In the genomic region with DNA sequence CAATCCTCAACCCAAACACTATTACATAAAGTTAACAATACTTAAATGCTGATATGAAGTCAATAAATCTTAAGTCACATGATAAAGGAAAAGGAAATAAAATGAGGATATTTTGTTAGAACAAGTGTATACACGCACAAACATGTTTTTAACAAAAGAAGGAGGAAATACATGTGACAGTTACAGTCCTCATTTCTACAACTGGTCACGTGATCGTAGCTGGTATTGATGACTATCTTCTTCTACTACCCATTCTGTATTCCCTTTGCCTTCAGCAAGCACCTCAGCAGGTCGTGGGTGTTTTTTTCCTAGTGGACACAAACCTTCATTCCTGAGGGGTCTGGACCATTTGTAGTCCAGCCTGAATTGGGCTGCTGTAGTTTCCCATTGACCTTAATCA, we compare ENCODE assay signal across 4 cellular contexts.
DNase-seq lines count a peak whose midpoint lies in the region; ATAC-seq, FAIRE-seq and TF ChIP-seq lines count a peak whose summit lies in the region.
"Not testable (repeated sequence)": the region's sequence is repeated elsewhere in the genome, so short reads cannot be mapped to it uniquely, and the experiment has no call there.

No MANE protein-coding gene starts in this region.

- RAD21 ChIA-PET in GM12878 (lab: Charles Lee; ENCODE audit: unreplicated experiment): not testable (repeated sequence)

- not testable (repeated sequence) for TF ChIP-seq CTCF in A549 (IDR thresholded peaks at IDR 0.05); GM12878 (IDR thresholded peaks at IDR 0.05 in 2 of 3, conservative IDR thresholded peaks at IDR 0.05 in 1 of 3; ENCODE audit: control insufficient read depth in 2 of 3, extremely low read depth in 1 of 3, insufficient read depth in 1 of 3, low read depth in 3 of 3, low read length in 3 of 3); K562 (IDR thresholded peaks at IDR 0.05 in 2 of 3, conservative IDR thresholded peaks at IDR 0.05 in 1 of 3; ENCODE audit: insufficient read depth in 2 of 3, low read depth in 1 of 3, low read length in 3 of 3); HepG2 (CRISPR knock-in tag; IDR thresholded peaks at IDR 0.05)

- not testable (repeated sequence) for FAIRE-seq in A549 (lab: Jason Lieb, UNC); GM12878 (lab: Jason Lieb, UNC); K562 (lab: Jason Lieb, UNC); HepG2 (lab: Jason Lieb, UNC)

- H3K4me3 ChIP-seq in A549; GM12878; K562; HepG2 (replicated peaks in 1 of 3; ENCODE audit: insufficient read depth in 1 of 3, low read depth in 2 of 3, low read length in 3 of 3): not testable (repeated sequence)

- not testable (repeated sequence) for H2AFZ ChIP-seq in GM12878 (ENCODE audit: control insufficient read depth, low read depth, low read length); K562 (ENCODE audit: low read depth, low read length); HepG2 (ENCODE audit: low read length)

- SMC1A ChIA-PET in GM12878 (lab: Charles Lee; ENCODE audit: uncharacterized antibody, unreplicated experiment): not testable (repeated sequence)

- not testable (repeated sequence) for TF ChIP-seq RAD21 in A549 (conservative IDR thresholded peaks at IDR 0.05 in 1 of 2, IDR thresholded peaks at IDR 0.05 in 1 of 2); GM12878 (IDR thresholded peaks at IDR 0.05; ENCODE audit: insufficient read depth, low read depth, low read length); K562 (CRISPR knock-in tag; conservative IDR thresholded peaks at IDR 0.05 in 1 of 2, IDR thresholded peaks at IDR 0.05 in 1 of 2); HepG2 (CRISPR knock-in tag; IDR thresholded peaks at IDR 0.05)

- not testable (repeated sequence) for H3K4me1 ChIP-seq in A549; GM12878 (ENCODE audit: control insufficient read depth, insufficient read depth, low read length); K562 (replicated peaks in 1 of 2; ENCODE audit: control insufficient read depth in 2 of 2, insufficient read depth in 2 of 2, low read length in 2 of 2); HepG2 (ENCODE audit: insufficient read depth, low read length)

- in situ Hi-C loops in GM12878 (cut with MboI); K562 (cut with MboI); HepG2 (cut with HindIII; ENCODE audit: extremely low pct_ligation_motif_present, low pct_unique_long_range_greater_than_20kb): not testable (repeated sequence)

- not testable (repeated sequence) for H3K9ac ChIP-seq in GM12878 (ENCODE audit: control insufficient read depth, insufficient read depth, low read length); K562 (ENCODE audit: insufficient read depth in 1 of 2, low read depth in 2 of 2, low read length in 2 of 2); HepG2 (ENCODE audit: insufficient read depth, low read depth, low read length)

- H3K36me3 ChIP-seq in GM12878 (ENCODE audit: control insufficient read depth in 2 of 2, insufficient read depth in 2 of 2, low read length in 1 of 2); K562 (ENCODE audit: control insufficient read depth, insufficient read depth, low read length); HepG2 (replicated peaks in 1 of 2; ENCODE audit: control insufficient read depth in 1 of 2, insufficient read depth in 2 of 2, low read length in 2 of 2): not testable (repeated sequence)

- H3K27me3 ChIP-seq in GM12878 (replicated peaks in 1 of 2; ENCODE audit: control insufficient read depth in 2 of 2, insufficient read depth in 2 of 2, low read length in 1 of 2); K562 (ENCODE audit: control insufficient read depth in 2 of 2, insufficient read depth in 2 of 2, low read length in 2 of 2); HepG2 (ENCODE audit: control insufficient read depth in 1 of 2, insufficient read depth in 2 of 2, low read length in 2 of 2): not testable (repeated sequence)

- not testable (repeated sequence) for H3K9me3 ChIP-seq in A549; GM12878 (replicated peaks; ENCODE audit: control insufficient read depth, insufficient read depth, low read length); K562 (replicated peaks; ENCODE audit: control insufficient read depth, insufficient read depth, low read depth, low read length); HepG2 (ENCODE audit: low read length)

- DNase-seq in A549 (ENCODE audit: low read depth in 1 of 2, low spot score in 1 of 2); GM12878 (ENCODE audit: low read depth, low spot score); K562 (ENCODE audit: extremely low read depth in 1 of 4, low spot score in 3 of 4); HepG2 (ENCODE audit: low spot score): not testable (repeated sequence)

- intact Hi-C loops in GM12878 (cut with micrococcal nuclease; ENCODE audit: unreplicated experiment); K562 (cut with micrococcal nuclease); HepG2 (cut with micrococcal nuclease; ENCODE audit: unreplicated experiment): not testable (repeated sequence)

- H3K79me2 ChIP-seq in GM12878 (ENCODE audit: control insufficient read depth, insufficient read depth, low read length); K562 (ENCODE audit: control insufficient read depth, insufficient read depth, low read length); HepG2 (ENCODE audit: insufficient read depth, low read length): not testable (repeated sequence)

- not testable (repeated sequence) for H3K27ac ChIP-seq in A549; GM12878 (ENCODE audit: control insufficient read depth, insufficient read depth); K562 (ENCODE audit: extremely low read depth, low read depth, low read length); HepG2 (ENCODE audit: extremely low read length, insufficient read depth, low read length)

- H3K9me1 ChIP-seq in K562 (ENCODE audit: control insufficient read depth, insufficient read depth, low read length): not testable (repeated sequence)

- WGBS in A549 (ENCODE audit: missing lambda C conversion rate): 0% methylated on average over 4 of the region's 4 CpGs
- WGBS in GM12878 (ENCODE audit: insufficient coverage, insufficient replicate concordance, low lambda C conversion rate, missing lambda C conversion rate): 20% methylated on average over 4 of the region's 4 CpGs
- WGBS in K562 (ENCODE audit: insufficient coverage, low coverage, missing lambda C conversion rate): 0% methylated on average over 4 of the region's 4 CpGs
- WGBS in HepG2 (ENCODE audit: low lambda C conversion rate): 3% methylated on average over 4 of the region's 4 CpGs

- POLR2A ChIA-PET in A549 (lab: Yijun Ruan, JAX); GM12878 (lab: Charles Lee); K562 (lab: Yijun Ruan, JAX); HepG2 (lab: Yijun Ruan, JAX): not testable (repeated sequence)

- H4K20me1 ChIP-seq in GM12878 (ENCODE audit: control insufficient read depth, insufficient read depth); K562 (replicated peaks; ENCODE audit: control insufficient read depth, insufficient read depth, low read length); HepG2 (ENCODE audit: insufficient read depth, low read length): not testable (repeated sequence)

- H3K4me2 ChIP-seq in A549; GM12878 (ENCODE audit: control insufficient read depth, insufficient read depth); K562 (ENCODE audit: insufficient read depth, low read length); HepG2 (ENCODE audit: low read depth, low read length): not testable (repeated sequence)

- ATAC-seq in A549, GM12878, K562, HepG2: not testable (repeated sequence)

- CTCF ChIA-PET in A549 (lab: Yijun Ruan, JAX); GM12878 (lab: Yijun Ruan, JAX); K562 (lab: Yijun Ruan, JAX; ENCODE audit: low intra/inter-chr PET ratio); HepG2 (lab: Yijun Ruan, JAX; ENCODE audit: low intra/inter-chr PET ratio, low total read pairs): not testable (repeated sequence)

- not testable (repeated sequence) for BruUV-seq in GM12878 (replicated peaks; lab: Mats Ljungman, UMichigan); K562 (replicated peaks; lab: Mats Ljungman, UMichigan); HepG2 (replicated peaks; lab: Mats Ljungman, UMichigan)

- TF ChIP-seq EP300 in A549 (IDR thresholded peaks at IDR 0.05); GM12878 (IDR thresholded peaks at IDR 0.05; ENCODE audit: borderline replicate concordance in 1 of 2, control insufficient read depth in 1 of 2, low read depth in 2 of 2, low read length in 2 of 2); K562 (IDR thresholded peaks at IDR 0.05; ENCODE audit: low read length); HepG2 (IDR thresholded peaks at IDR 0.05; ENCODE audit: low read depth in 2 of 2, low read length in 2 of 2); HepG2 (CRISPR knock-in tag; IDR thresholded peaks at IDR 0.05; ENCODE audit: borderline replicate concordance): not testable (repeated sequence)

- not testable (repeated sequence) for TF ChIP-seq POLR2A in A549 (IDR thresholded peaks at IDR 0.05; ENCODE audit: low read length); GM12878 (IDR thresholded peaks at IDR 0.05; ENCODE audit: low read depth, low read length); K562 (conservative IDR thresholded peaks at IDR 0.05); HepG2 (IDR thresholded peaks at IDR 0.05; ENCODE audit: insufficient read depth in 1 of 2, low read depth in 2 of 2, low read length in 2 of 2)
